ENCODE assay signal across 2 cellular contexts in the genomic region with DNA sequence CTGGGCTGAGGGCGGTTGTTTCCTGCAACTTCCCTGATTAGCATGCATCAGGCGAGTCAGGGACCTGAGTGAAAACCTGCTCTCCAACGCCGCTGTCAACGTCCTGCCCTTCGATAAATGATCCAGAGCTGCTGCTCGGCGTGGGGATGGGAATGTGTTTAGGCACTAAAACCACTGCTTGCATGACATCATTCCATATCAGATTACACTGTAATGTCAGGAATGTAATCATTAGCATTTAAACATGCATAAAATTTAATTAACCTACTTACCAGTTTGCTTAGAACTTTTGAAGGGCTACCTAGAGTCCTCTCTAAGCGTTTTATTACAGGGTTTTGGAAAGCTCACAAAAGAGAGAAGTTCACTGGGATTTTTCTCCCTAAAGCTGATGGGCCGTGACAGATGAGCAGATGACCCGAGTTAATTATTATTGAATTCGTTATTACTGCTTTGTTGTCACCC.
TF ChIP-seq lines count a peak whose summit lies in the region.

No MANE protein-coding gene starts in this region.

TF ChIP-seq in IMR-90, 13 proteins besides CTCF, POLR2A, EP300 and RAD21:
- TF ChIP-seq FOS (IDR thresholded peaks at IDR 0.05; ENCODE audit: low read depth, low read length), result no peak
- TF ChIP-seq MAFK (IDR thresholded peaks at IDR 0.05; ENCODE audit: low read depth, low read length), result no peak

TF ChIP-seq in H1, 55 proteins besides CTCF, POLR2A, EP300 and RAD21:
- peak; percentile 27; the same call in 1 of the 2 replicates for TF ChIP-seq TEAD4 (IDR thresholded peaks at IDR 0.05; ENCODE audit: low read depth, low read length)
- no peak for TF ChIP-seq TAF7 (optimal IDR thresholded peaks at IDR 0.05; ENCODE audit: borderline replicate concordance, low read depth, low read length)
- no peak for TF ChIP-seq CTBP2 (IDR thresholded peaks at IDR 0.05; ENCODE audit: borderline replicate concordance, insufficient read depth, insufficient read length, low read length)
- TF ChIP-seq HDAC2 (IDR thresholded peaks at IDR 0.05; ENCODE audit: borderline replicate concordance in 1 of 2, low read depth in 2 of 2, low read length in 2 of 2), result no peak
- no peak for TF ChIP-seq SAP30 (IDR thresholded peaks at IDR 0.05; ENCODE audit: insufficient read depth, insufficient replicate concordance, low read length)
- TF ChIP-seq RBBP5 (IDR thresholded peaks at IDR 0.05; ENCODE audit: borderline replicate concordance, low read depth, low read length), result no peak
- no peak for TF ChIP-seq RXRA (IDR thresholded peaks at IDR 0.05; ENCODE audit: insufficient read depth, low read depth, low read length)
- TF ChIP-seq SIN3A (conservative IDR thresholded peaks at IDR 0.05 in 1 of 2, IDR thresholded peaks at IDR 0.05 in 1 of 2; ENCODE audit: low read depth in 1 of 2, low read length in 2 of 2), result no peak
- no peak for TF ChIP-seq SP4 (IDR thresholded peaks at IDR 0.05; ENCODE audit: low read length)
- no peak for TF ChIP-seq EZH2 (IDR thresholded peaks at IDR 0.05; ENCODE audit: low read depth, low read length, severe bottlenecking)
- TF ChIP-seq TCF12 (IDR thresholded peaks at IDR 0.05; ENCODE audit: low read depth, low read length), result no peak
- peak; percentile 56 for TF ChIP-seq JUND (IDR thresholded peaks at IDR 0.05; ENCODE audit: low read length)
- TF ChIP-seq, protein P1, sequence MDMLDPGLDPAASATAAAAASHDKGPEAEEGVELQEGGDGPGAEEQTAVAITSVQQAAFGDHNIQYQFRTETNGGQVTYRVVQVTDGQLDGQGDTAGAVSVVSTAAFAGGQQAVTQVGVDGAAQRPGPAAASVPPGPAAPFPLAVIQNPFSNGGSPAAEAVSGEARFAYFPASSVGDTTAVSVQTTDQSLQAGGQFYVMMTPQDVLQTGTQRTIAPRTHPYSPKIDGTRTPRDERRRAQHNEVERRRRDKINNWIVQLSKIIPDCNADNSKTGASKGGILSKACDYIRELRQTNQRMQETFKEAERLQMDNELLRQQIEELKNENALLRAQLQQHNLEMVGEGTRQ (IDR thresholded peaks at IDR 0.05; ENCODE audit: low read length), result no peak
